Comparison of ENCODE assay signal across 8 cellular contexts in genomic region chr1:19762175-19762779, GRCh38. TPM values are rescaled to one million over a fixed set of nuclear protein-coding genes. Genes with fewer than 3 reads are reported as not detected.
A peak's percentile ranks its signal among the peaks of the same experiment; 100 is the strongest.
DNase-seq lines count a peak whose midpoint lies in the region; ATAC-seq, FAIRE-seq and TF ChIP-seq lines count a peak whose summit lies in the region.

No MANE protein-coding gene starts in this region.

- H3K9ac ChIP-seq in astrocyte (ENCODE audit: low read length) (no peak overlapping the region), HepG2 (ENCODE audit: insufficient read depth, low read depth, low read length) (no peak overlapping the region)

- POLR2A ChIA-PET in OCI-LY7 (lab: Charles Lee) (no interaction called here), HepG2 (lab: Yijun Ruan, JAX) (interaction anchor here (1.0 kb wide), 1 partner anchor 53 kb away, joined by 3 read pairs; the partner anchor contains the start of gene RNF186)

- no peaks in the 10 kb centered on the region for H3K9me3 Mint-ChIP-seq in astrocyte (ENCODE audit: unreplicated experiment)

- 44% methylated on average over 10 of the region's 11 CpGs for WGBS in HepG2 (ENCODE audit: low lambda C conversion rate)
- WGBS in tibial nerve, 2 donors: 38 to 46% methylated on average over 11 of the region's 11 CpGs

- H3K36me3 Mint-ChIP-seq in astrocyte (ENCODE audit: low read depth, unreplicated experiment): no peaks in the 10 kb centered on the region

- BruUV-seq in OCI-LY7 (replicated peaks; lab: Mats Ljungman, UMichigan): no TSS peak
- BruUV-seq in HepG2 (replicated peaks; lab: Mats Ljungman, UMichigan): no TSS peak

- H3K27me3 Mint-ChIP-seq in astrocyte (ENCODE audit: low read depth, unreplicated experiment): peaks cover 9% of the 10 kb centered on the region

- H3K36me3 ChIP-seq in OCI-LY7 (ENCODE audit: insufficient read depth, low read length) (no peaks in the 10 kb centered on the region), astrocyte (ENCODE audit: insufficient read depth, low read length) (no peaks in the 10 kb centered on the region), HepG2 (replicated peaks in 1 of 2; ENCODE audit: control insufficient read depth in 1 of 2, insufficient read depth in 2 of 2, low read length in 2 of 2) (no peaks in the 10 kb centered on the region), tibial nerve (peaks cover 0 to 23% (median 0%) of the 10 kb centered on the region in 3 donors)

- H3K4me3 Mint-ChIP-seq in astrocyte (ENCODE audit: unreplicated experiment): no peak overlapping the region

- in situ Hi-C loops in HepG2 (cut with HindIII; ENCODE audit: extremely low pct_ligation_motif_present, low pct_unique_long_range_greater_than_20kb): loop anchor here (5.0 kb wide), 2 partner anchors 50 to 105 kb away; no protein-coding TSS in a partner anchor

- H4K20me1 ChIP-seq in OCI-LY7 (ENCODE audit: insufficient read depth, low read length) (no peaks in the 10 kb centered on the region), astrocyte (ENCODE audit: insufficient read depth, low read length) (no peaks in the 10 kb centered on the region), HepG2 (ENCODE audit: insufficient read depth, low read length) (no peaks in the 10 kb centered on the region)

- peak; percentile 81 for ATAC-seq in HepG2

- TF ChIP-seq POLR2A in HepG2 (IDR thresholded peaks at IDR 0.05; ENCODE audit: insufficient read depth in 1 of 2, low read depth in 2 of 2, low read length in 2 of 2) (no peak), tibial nerve (IDR thresholded peaks at IDR 0.05) (no peak)

- H3K9me3 ChIP-seq in OCI-LY7 (ENCODE audit: low read length) (no peaks in the 10 kb centered on the region), astrocyte (ENCODE audit: insufficient read depth, low read depth, low read length) (no peaks in the 10 kb centered on the region), HepG2 (ENCODE audit: low read length) (no peaks in the 10 kb centered on the region), tibial nerve (peaks cover 0 to 4% (median 0%) of the 10 kb centered on the region in 4 donors)

- FAIRE-seq in astrocyte (lab: Jason Lieb, UNC): no peak
- peak; percentile 70 for FAIRE-seq in HepG2 (lab: Jason Lieb, UNC)

- no peak overlapping the region for H2AFZ ChIP-seq in OCI-LY7 (ENCODE audit: low read length)
- H2AFZ ChIP-seq in astrocyte (ENCODE audit: low read depth, low read length): no peak overlapping the region
- no peak overlapping the region for H2AFZ ChIP-seq in HepG2 (ENCODE audit: low read length)

- intact Hi-C loops in OCI-LY7 (cut with micrococcal nuclease; ENCODE audit: unreplicated experiment) (loop anchor here (1.0 kb wide), 1 partner anchor 110 kb away; no protein-coding TSS in a partner anchor), HepG2 (cut with micrococcal nuclease; ENCODE audit: unreplicated experiment) (loop anchor here (1.0 to 2.0 kb wide), 2 partner anchors 49 to 111 kb away; no protein-coding TSS in a partner anchor)

- H3K4me1 ChIP-seq in OCI-LY7 (ENCODE audit: insufficient read depth, low read length, poor library complexity, severe bottlenecking): peaks cover 7% of the 10 kb centered on the region
- peaks cover 49% of the 10 kb centered on the region for H3K4me1 ChIP-seq in astrocyte (ENCODE audit: insufficient read depth, low read length)
- H3K4me1 ChIP-seq in HepG2 (ENCODE audit: insufficient read depth, low read length): peaks cover 11% of the 10 kb centered on the region
- H3K4me1 ChIP-seq in tibial nerve: peaks cover 0 to 9% (median 3%) of the 10 kb centered on the region in 4 donors

- CTCF ChIA-PET in OCI-LY7 (lab: Charles Lee; ENCODE audit: unreplicated experiment): no interaction called here
- CTCF ChIA-PET in HepG2 (lab: Yijun Ruan, JAX; ENCODE audit: low intra/inter-chr PET ratio, low total read pairs): interaction anchor here (1.1 to 1.7 kb wide), 3 partner anchors 49 to 120 kb away, joined by 5 to 14 read pairs (median 6); partner anchors contain the start of gene OTUD3

- peak; percentile 61; the same call in 1 of the 2 replicates for TF ChIP-seq RAD21 in HepG2 (CRISPR knock-in tag; IDR thresholded peaks at IDR 0.05)

- H3K27ac ChIP-seq in 22Rv1 (no peak overlapping the region), OCI-LY7 (ENCODE audit: low read depth, low read length, poor library complexity, severe bottlenecking) (no peak overlapping the region), astrocyte (ENCODE audit: low read depth, low read length) (no peak overlapping the region), HepG2 (ENCODE audit: extremely low read length, insufficient read depth, low read length) (no peak overlapping the region), tibial nerve (no peak overlapping the region)

- H3K4me2 ChIP-seq in OCI-LY7 (ENCODE audit: low read length) (no peak overlapping the region), astrocyte (ENCODE audit: low read length) (no peak overlapping the region), HepG2 (ENCODE audit: low read depth, low read length) (no peak overlapping the region)

- peaks cover 29% of the 10 kb centered on the region for H3K4me1 Mint-ChIP-seq in astrocyte (ENCODE audit: low read depth, unreplicated experiment)

- peak; percentile 89 for TF ChIP-seq CTCF in 22Rv1 (IDR thresholded peaks at IDR 0.05)
- TF ChIP-seq CTCF in GM12874 (IDR thresholded peaks at IDR 0.05; ENCODE audit: insufficient read depth, low read depth, low read length): peak; percentile 83
- TF ChIP-seq CTCF in OCI-LY7 (conservative IDR thresholded peaks at IDR 0.05; ENCODE audit: low read length): peak; percentile 91
- peak; percentile 67 for TF ChIP-seq CTCF in astrocyte (IDR thresholded peaks at IDR 0.05; ENCODE audit: insufficient read depth, low read depth, low read length)
- peak; percentile 80 for TF ChIP-seq CTCF in HepG2 (CRISPR knock-in tag; IDR thresholded peaks at IDR 0.05)
- peak; percentile 50 to 69 (median 55) for TF ChIP-seq CTCF in tibial nerve (IDR thresholded peaks at IDR 0.05)

- no peaks in the 10 kb centered on the region for H3K27me3 ChIP-seq in astrocyte (ENCODE audit: insufficient read depth, low read length)
- H3K27me3 ChIP-seq in HepG2 (ENCODE audit: control insufficient read depth in 1 of 2, insufficient read depth in 2 of 2, low read length in 2 of 2): no peaks in the 10 kb centered on the region; a peak in 1 of 5 replicates
- no peaks in the 10 kb centered on the region for H3K27me3 ChIP-seq in tibial nerve

- DNase-seq in OCI-LY7 (ENCODE audit: low spot score) (peak; percentile 44), astrocyte (ENCODE audit: low read depth) (no peak), HepG2 (ENCODE audit: low spot score) (peak; percentile 6), tibial nerve (ENCODE audit: low spot score in 2 of 2) (no peak), SKM-1 treated with dmso at 0.1 percent for 144 hours (lab: John Stamatoyannopoulos, UW; ENCODE audit: unreplicated experiment) (no peak), NCI-H1436 treated with DMSO at 0.1 percent for 48 hours (lab: John Stamatoyannopoulos, UW) (no peak)

- H3K27ac Mint-ChIP-seq in astrocyte (ENCODE audit: unreplicated experiment): no peak overlapping the region

- no peaks in the 10 kb centered on the region for H3K9me2 ChIP-seq in OCI-LY7 (ENCODE audit: insufficient read depth, low read length)

- TF ChIP-seq EP300 in HepG2 (IDR thresholded peaks at IDR 0.05; ENCODE audit: low read depth in 2 of 2, low read length in 2 of 2) (no peak), HepG2 (CRISPR knock-in tag; IDR thresholded peaks at IDR 0.05; ENCODE audit: borderline replicate concordance) (no peak), tibial nerve (IDR thresholded peaks at IDR 0.05) (no peak)

- H3K4me3 ChIP-seq in OCI-LY7 (ENCODE audit: low read depth, low read length, poor library complexity, severe bottlenecking) (no peak overlapping the region), astrocyte (ENCODE audit: insufficient read depth, low read depth, low read length) (no peak overlapping the region), HepG2 (replicated peaks in 1 of 3; ENCODE audit: insufficient read depth in 1 of 3, low read depth in 2 of 3, low read length in 3 of 3) (no peak overlapping the region), tibial nerve (no peak overlapping the region)

- H3K79me2 ChIP-seq in OCI-LY7 (ENCODE audit: insufficient read depth, low read depth, low read length) (no peaks in the 10 kb centered on the region), astrocyte (ENCODE audit: insufficient read depth, low read length) (no peaks in the 10 kb centered on the region), HepG2 (ENCODE audit: insufficient read depth, low read length) (no peaks in the 10 kb centered on the region)

RNA-seq across cellular contexts. Expression of gene TMCO4, which starts 37.4 kb away (rescaled TPM):
- 0.31 and 1.2 TPM in 2 replicates for total RNA-seq in OCI-LY7 (2014; rRNA removed; shearing (Covaris generic))
- 7.8 and 8.1 TPM in 2 replicates for total RNA-seq in OCI-LY7 (2022)
- total RNA-seq in astrocyte: 1.8 and 2.4 TPM in 2 replicates
- total RNA-seq in HepG2 (2016; rRNA removed; fragmentation: Illumina TruSeq; extraction: Trizol): 3.9 and 4.1 TPM in 2 replicates
- total RNA-seq in HepG2 (2016; cell fraction: cytosol; rRNA removed; fragmentation: Illumina TruSeq; extraction: Trizol; ENCODE audit: low read depth): 2.2 and 2.4 TPM in 2 replicates
- 4.4 and 6.1 TPM in 2 replicates for total RNA-seq in HepG2 (2016; cell fraction: insoluble cytoplasmic fraction; rRNA removed; fragmentation: Illumina TruSeq; extraction: Trizol)
- 3.6 and 4.0 TPM in 2 replicates for total RNA-seq in HepG2 (2016; cell fraction: membrane; rRNA removed; fragmentation: Illumina TruSeq; extraction: Trizol)
- total RNA-seq in HepG2 (2016; cell fraction: nucleus; rRNA removed; fragmentation: Illumina TruSeq; extraction: Trizol): 5.2 and 5.6 TPM in 2 replicates
- 2.1 and 3.3 TPM in 2 replicates for polyA plus RNA-seq in HepG2 (2011; rRNA removed)
- 2.3 and 3.3 TPM in 2 replicates for polyA plus RNA-seq in HepG2 (2011; cell fraction: cytosol; rRNA removed)
- 4.8 and 6.1 TPM in 2 replicates for polyA plus RNA-seq in HepG2 (2011; cell fraction: nucleus; rRNA removed)
- 1.3 and 1.9 TPM in 2 replicates for polyA plus RNA-seq in HepG2 (2012)
- polyA plus RNA-seq in HepG2 (2016; cell fraction: cytosol; fragmentation: Illumina TruSeq; extraction: Trizol; ENCODE audit: low read depth): 2.0 and 2.4 TPM in 2 replicates
- 2.8 and 3.9 TPM in 2 replicates for polyA plus RNA-seq in HepG2 (2016; cell fraction: insoluble cytoplasmic fraction; fragmentation: Illumina TruSeq; extraction: Trizol; ENCODE audit: low read depth)
- 3.1 and 3.5 TPM in 2 replicates for polyA plus RNA-seq in HepG2 (2016; cell fraction: membrane; fragmentation: Illumina TruSeq; extraction: Trizol; ENCODE audit: low read depth)
- polyA plus RNA-seq in HepG2 (2016; cell fraction: nucleus; fragmentation: Illumina TruSeq; extraction: Trizol; ENCODE audit: insufficient read depth, low read depth): 5.0 and 6.3 TPM in 2 replicates
- polyA minus RNA-seq in HepG2 (2011; rRNA and poly(A)+ RNA removed; ENCODE audit: low replicate concordance): 5.4 and 25.9 TPM in 2 replicates
- 2.5 and 2.6 TPM in 2 replicates for polyA minus RNA-seq in HepG2 (2011; cell fraction: cytosol; rRNA and poly(A)+ RNA removed)
- 1.5 and 3.6 TPM in 2 replicates for polyA minus RNA-seq in HepG2 (2011; cell fraction: nucleus; rRNA and poly(A)+ RNA removed)
- total RNA-seq in tibial nerve: 10 to 100 TPM; 19.3 to 37.5 (median 29.3) TPM

RNA-seq across cellular contexts. Expression of gene RNF186, which starts 52.8 kb away (rescaled TPM):
- total RNA-seq in OCI-LY7 (2014; rRNA removed; shearing (Covaris generic)): not detected in 2 replicates
- total RNA-seq in OCI-LY7 (2022): not detected in 2 replicates
- total RNA-seq in astrocyte: not detected in 2 replicates
- total RNA-seq in HepG2 (2016; rRNA removed; fragmentation: Illumina TruSeq; extraction: Trizol): 0.20 TPM in 1 of 2 replicates, not detected in the other
- 0.26 TPM in 1 of 2 replicates, not detected in the other for total RNA-seq in HepG2 (2016; cell fraction: cytosol; rRNA removed; fragmentation: Illumina TruSeq; extraction: Trizol; ENCODE audit: low read depth)
- total RNA-seq in HepG2 (2016; cell fraction: insoluble cytoplasmic fraction; rRNA removed; fragmentation: Illumina TruSeq; extraction: Trizol): 0.09 TPM in 1 of 2 replicates, not detected in the other
- 0.12 TPM in 1 of 2 replicates, not detected in the other for total RNA-seq in HepG2 (2016; cell fraction: membrane; rRNA removed; fragmentation: Illumina TruSeq; extraction: Trizol)
- total RNA-seq in HepG2 (2016; cell fraction: nucleus; rRNA removed; fragmentation: Illumina TruSeq; extraction: Trizol): not detected in 2 replicates
- polyA plus RNA-seq in HepG2 (2011; rRNA removed): 0.07 and 0.10 TPM in 2 replicates
- 0.11 and 0.12 TPM in 2 replicates for polyA plus RNA-seq in HepG2 (2011; cell fraction: cytosol; rRNA removed)
- 0.28 TPM in 1 of 2 replicates, not detected in the other for polyA plus RNA-seq in HepG2 (2011; cell fraction: nucleus; rRNA removed)
- polyA plus RNA-seq in HepG2 (2012): 0.34 and 0.55 TPM in 2 replicates
- polyA plus RNA-seq in HepG2 (2016; cell fraction: cytosol; fragmentation: Illumina TruSeq; extraction: Trizol; ENCODE audit: low read depth): 0.10 TPM in 1 of 2 replicates, not detected in the other
- not detected in 2 replicates for polyA plus RNA-seq in HepG2 (2016; cell fraction: insoluble cytoplasmic fraction; fragmentation: Illumina TruSeq; extraction: Trizol; ENCODE audit: low read depth)
- polyA plus RNA-seq in HepG2 (2016; cell fraction: membrane; fragmentation: Illumina TruSeq; extraction: Trizol; ENCODE audit: low read depth): not detected in 2 replicates
- polyA plus RNA-seq in HepG2 (2016; cell fraction: nucleus; fragmentation: Illumina TruSeq; extraction: Trizol; ENCODE audit: insufficient read depth, low read depth): not detected in 2 replicates
- 0.12 TPM in 1 of 2 replicates, not detected in the other for polyA minus RNA-seq in HepG2 (2011; rRNA and poly(A)+ RNA removed; ENCODE audit: low replicate concordance)
- polyA minus RNA-seq in HepG2 (2011; cell fraction: cytosol; rRNA and poly(A)+ RNA removed): not detected in 2 replicates
- polyA minus RNA-seq in HepG2 (2011; cell fraction: nucleus; rRNA and poly(A)+ RNA removed): not detected in 2 replicates
- not detected for total RNA-seq in tibial nerve

Comparison
In these comparisons a context has a peak if more than half of its experiments do, and no peak if none do; other contexts are left out.
1. DNase-seq: peak in OCI-LY7 (single experiment) and HepG2 (single experiment); none in astrocyte (single experiment), tibial nerve (0 of 2), SKM-1 treated with dmso at 0.1 percent for 144 hours (single experiment) and NCI-H1436 treated with DMSO at 0.1 percent for 48 hours (single experiment).
2. Peak in every context shown above with its lines, with median percentiles within 50 percentile points of each other: CTCF ChIP-seq.